In genomic region chr2:156189584-156189983, GRCh38 we compare ENCODE assay signal across 21 cellular contexts.
DNase-seq lines count a peak whose midpoint lies in the region; ATAC-seq, FAIRE-seq and TF ChIP-seq lines count a peak whose summit lies in the region.
"Had no signal": no experiment of that assay in that cellular context is flagged by ENCODE, and none has a peak within 500 bp of the region (broad histone marks: within the 10 kb centered on the region; RNA-seq: fewer than 3 reads in every experiment).

No MANE protein-coding gene starts in this region.

- H3K36me3 ChIP-seq in H1 (ENCODE audit: control insufficient read depth in 2 of 4, insufficient read depth in 4 of 4, low read length in 3 of 4) (no peaks in the 10 kb centered on the region), mucosa of stomach (ENCODE audit: control insufficient read depth, insufficient read depth, low read length) (no peaks in the 10 kb centered on the region), upper lobe of right lung (no peaks in the 10 kb centered on the region), GM23248 (ENCODE audit: low read depth) (no peaks in the 10 kb centered on the region)
- H3K36me3 ChIP-seq: BLaER1 had no signal

- H3K4me2 ChIP-seq in H1 (ENCODE audit: insufficient read depth in 1 of 2, low read depth in 2 of 2, low read length in 2 of 2) (no peak overlapping the region), GM23248 (ENCODE audit: unreplicated experiment) (no peak overlapping the region)
- H3K4me2 ChIP-seq: BLaER1, KMS-11 had no signal

- no peaks in the 10 kb centered on the region for H3K23me2 ChIP-seq in H1 (ENCODE audit: low read depth, low read length)

- no peak overlapping the region for H4K5ac ChIP-seq in H1 (ENCODE audit: insufficient read length, low read depth, low read length)

- H3K9ac ChIP-seq in H1 (replicated peaks in 1 of 4; ENCODE audit: extremely low read depth in 1 of 4, low read depth in 3 of 4, low read length in 3 of 4) = no peak overlapping the region
- H3K9ac ChIP-seq in mucosa of stomach (ENCODE audit: low read length) = peak overlapping the region; percentile 45
- H3K9ac ChIP-seq in GM23248 = no peak overlapping the region
- H3K9ac ChIP-seq: BLaER1, KMS-11 had no signal

- FAIRE-seq in H1 (lab: Jason Lieb, UNC) = no peak
- FAIRE-seq: A204.1, GM12891, GM18507 had no signal

- no peak for TF ChIP-seq POLR2A in H1 (IDR thresholded peaks at IDR 0.05; ENCODE audit: control extremely low read depth in 1 of 2, low read depth in 2 of 2, low read length in 2 of 2)

- CTCF ChIA-PET in H1 (lab: Charles Lee; ENCODE audit: partially characterized antibody) = interaction anchor here (1.0 to 1.5 kb wide), 2 partner anchors 26 to 65 kb away, joined by 3 read pairs; no protein-coding TSS in a partner anchor

- H3K27me3 ChIP-seq in H1 (replicated peaks in 1 of 4; ENCODE audit: control insufficient read depth in 3 of 4, extremely low read depth in 1 of 4, insufficient read depth in 3 of 4, low read length in 3 of 4) (no peaks in the 10 kb centered on the region), mucosa of stomach (ENCODE audit: control insufficient read depth, insufficient read depth, low read length) (no peaks in the 10 kb centered on the region), upper lobe of right lung (no peaks in the 10 kb centered on the region), GM23248 (replicated peaks; ENCODE audit: insufficient read depth) (no peaks in the 10 kb centered on the region)
- H3K27me3 ChIP-seq: BLaER1 had no signal

- H2BK5ac ChIP-seq in H1 (ENCODE audit: low read depth, low read length) = no peak overlapping the region

- H3K4me1 ChIP-seq in H1 (replicated peaks in 1 of 4; ENCODE audit: control insufficient read depth in 3 of 4, insufficient read depth in 4 of 4, low read length in 3 of 4) (no peaks in the 10 kb centered on the region), mucosa of stomach (ENCODE audit: control insufficient read depth, insufficient read depth, low read length) (peaks cover 35% of the 10 kb centered on the region), upper lobe of right lung (no peaks in the 10 kb centered on the region), GM23248 (ENCODE audit: insufficient read depth) (no peaks in the 10 kb centered on the region)
- H3K4me1 ChIP-seq: BLaER1 had no signal

- H2AK5ac ChIP-seq in H1 (ENCODE audit: low read depth, low read length) = no peak overlapping the region; the same call in 1 of the 2 replicates

- H3K79me2 ChIP-seq in H1 (ENCODE audit: control insufficient read depth in 1 of 2, insufficient read depth in 2 of 2, low read length in 2 of 2) = no peaks in the 10 kb centered on the region
- no peaks in the 10 kb centered on the region for H3K79me2 ChIP-seq in GM23248 (ENCODE audit: insufficient read depth)

- H3K56ac ChIP-seq in H1 (replicated peaks; ENCODE audit: insufficient read length, low read depth, low read length) = no peak overlapping the region

- peak; percentile 48 for ATAC-seq in upper lobe of right lung
- ATAC-seq: CD8-positive, alpha-beta T cell; HCT116; Panc1; Right ventricle myocardium inferior had no signal

- H2BK120ac ChIP-seq in H1 (replicated peaks; ENCODE audit: low read depth, low read length) = no peak overlapping the region

- no peaks in the 10 kb centered on the region for H4K20me1 ChIP-seq in H1 (replicated peaks in 1 of 2; ENCODE audit: control insufficient read depth in 1 of 2, insufficient read depth in 2 of 2, low read length in 2 of 2)
- H4K20me1 ChIP-seq in GM23248 (ENCODE audit: insufficient read depth) = no peaks in the 10 kb centered on the region
- H4K20me1 ChIP-seq: BLaER1 had no signal

- no peak overlapping the region for H3K14ac ChIP-seq in H1 (ENCODE audit: insufficient read length)

- DNase-seq in NCI-H2029 treated with DMSO at 0.1 percent for 48 hours (lab: John Stamatoyannopoulos, UW) (peak; percentile 58), NCI-H2029 (lab: John Stamatoyannopoulos, UW) (no peak), H1 (ENCODE audit: low read depth in 1 of 2, low spot score in 2 of 2) (no peak), upper lobe of right lung (no peak), GM23248 (no peak), GF-D8 (lab: John Stamatoyannopoulos, UW) (no peak)
- DNase-seq: CD8-positive, alpha-beta T cell; GDM1; NCI-H1092; NCI-H1694 treated with DMSO at 0.1 percent for 48 hours; NCI-H446 had no signal

- H3K18ac ChIP-seq in H1 (ENCODE audit: extremely low read depth, low read length) = no peak overlapping the region

- no peak overlapping the region for H3K4me3 ChIP-seq in H1 (ENCODE audit: extremely low read depth in 1 of 4, insufficient read depth in 2 of 4, low read depth in 3 of 4, low read length in 4 of 4)
- H3K4me3 ChIP-seq in mucosa of stomach (ENCODE audit: low read length) = no peak overlapping the region
- H3K4me3 ChIP-seq in upper lobe of right lung = no peak overlapping the region
- H3K4me3 ChIP-seq in GM23248 = no peak overlapping the region
- H3K4me3 ChIP-seq: BLaER1, SK-N-MC had no signal

- no peak overlapping the region for H2BK20ac ChIP-seq in H1 (ENCODE audit: low read length)

- in situ Hi-C loops in GM23248 (cut with MboI) = no loop called here

- no peak overlapping the region for H2BK12ac ChIP-seq in H1 (ENCODE audit: low read depth, low read length)

- TF ChIP-seq CTCF in H1 (IDR thresholded peaks at IDR 0.05; ENCODE audit: control extremely low read depth in 1 of 3, insufficient read depth in 1 of 3, low read depth in 1 of 3, low read length in 3 of 3) = no peak
- TF ChIP-seq CTCF in upper lobe of right lung (IDR thresholded peaks at IDR 0.05) = no peak

- POLR2A ChIA-PET in H1 (lab: Charles Lee; ENCODE audit: partially characterized antibody) = interaction anchor here (1.1 kb wide), 1 partner anchor 15 kb away, joined by 3 read pairs; no protein-coding TSS in a partner anchor

- intact Hi-C loops in upper lobe of right lung (cut with DNase I) = no loop called here

- no peak for TF ChIP-seq EP300 in H1 (IDR thresholded peaks at IDR 0.05; ENCODE audit: borderline replicate concordance in 1 of 2, low read depth in 2 of 2, low read length in 2 of 2)

- H3F3A ChIP-seq in GM23248 (ENCODE audit: insufficient read depth) = no peaks in the 10 kb centered on the region

- H3K9me3 ChIP-seq in H1 (ENCODE audit: insufficient read depth in 2 of 2, low read depth in 1 of 2, low read length in 1 of 2) (no peaks in the 10 kb centered on the region), mucosa of stomach (ENCODE audit: control insufficient read depth, low read length) (no peaks in the 10 kb centered on the region), upper lobe of right lung (no peaks in the 10 kb centered on the region), GM23248 (ENCODE audit: low read depth) (no peaks in the 10 kb centered on the region)
- H3K9me3 ChIP-seq: BLaER1 had no signal

- H3K79me1 ChIP-seq in H1 (ENCODE audit: low read depth, low read length) = no peaks in the 10 kb centered on the region

- WGBS in H1 (ENCODE audit: extremely low coverage in 1 of 2, insufficient coverage in 1 of 2, insufficient read length in 1 of 2, insufficient replicate concordance in 2 of 2, low coverage in 1 of 2, low lambda C conversion rate in 2 of 2, missing lambda C conversion rate in 1 of 2), 2 experiments = 87% methylated on average over 3 of the region's 3 CpGs; no CpG with 5 or more reads in 1 of the 2 experiments
- WGBS in GM23248 (ENCODE audit: low coverage in 1 of 2, low lambda C conversion rate in 2 of 2, missing lambda C conversion rate in 2 of 2), 2 experiments = 24 to 30% methylated on average over 3 of the region's 3 CpGs

- H3K27ac ChIP-seq in H1 (ENCODE audit: low read depth, low read length) (no peak overlapping the region), upper lobe of right lung (no peak overlapping the region), GM23248 (no peak overlapping the region)
- H3K27ac ChIP-seq: BLaER1, KMS-11, SK-N-MC had no signal

- H3K9me2 ChIP-seq in GM23248 (ENCODE audit: insufficient read depth) = no peaks in the 10 kb centered on the region

- no peak overlapping the region for H2BK15ac ChIP-seq in H1 (ENCODE audit: low read length)

- H2AFZ ChIP-seq in H1 (ENCODE audit: low read length) = no peak overlapping the region
- no peak overlapping the region for H2AFZ ChIP-seq in GM23248

- no peak overlapping the region for H4K8ac ChIP-seq in H1 (ENCODE audit: extremely low read depth, insufficient read depth, low read length)

- H3K4ac ChIP-seq in H1 (replicated peaks; ENCODE audit: insufficient read length, low read depth, low read length) = no peak overlapping the region

- TF ChIP-seq RAD21 in H1 (IDR thresholded peaks at IDR 0.05 in 1 of 2, conservative IDR thresholded peaks at IDR 0.05 in 1 of 2; ENCODE audit: low read depth in 2 of 2, low read length in 2 of 2) = no peak

- no peak overlapping the region for H4K91ac ChIP-seq in H1 (replicated peaks; ENCODE audit: insufficient read length, low read length)

- H3K23ac ChIP-seq in H1 (ENCODE audit: insufficient read length) = no peak overlapping the region

TF ChIP-seq in H1, 55 proteins besides CTCF, POLR2A, EP300 and RAD21:
- TF ChIP-seq RBBP5 (IDR thresholded peaks at IDR 0.05; ENCODE audit: borderline replicate concordance, low read depth, low read length) (no peak), JUN (IDR thresholded peaks at IDR 0.05; ENCODE audit: low read depth, low read length) (no peak), CEBPB (IDR thresholded peaks at IDR 0.05; ENCODE audit: low read depth, low read length) (peak; percentile 32; the same call in 1 of the 2 replicates), MAFK (IDR thresholded peaks at IDR 0.05; ENCODE audit: low read depth, low read length) (no peak), ATF2 (IDR thresholded peaks at IDR 0.05; ENCODE audit: low read length) (no peak)
